ENCODE assay signal across 8 cellular contexts in the genomic region with DNA sequence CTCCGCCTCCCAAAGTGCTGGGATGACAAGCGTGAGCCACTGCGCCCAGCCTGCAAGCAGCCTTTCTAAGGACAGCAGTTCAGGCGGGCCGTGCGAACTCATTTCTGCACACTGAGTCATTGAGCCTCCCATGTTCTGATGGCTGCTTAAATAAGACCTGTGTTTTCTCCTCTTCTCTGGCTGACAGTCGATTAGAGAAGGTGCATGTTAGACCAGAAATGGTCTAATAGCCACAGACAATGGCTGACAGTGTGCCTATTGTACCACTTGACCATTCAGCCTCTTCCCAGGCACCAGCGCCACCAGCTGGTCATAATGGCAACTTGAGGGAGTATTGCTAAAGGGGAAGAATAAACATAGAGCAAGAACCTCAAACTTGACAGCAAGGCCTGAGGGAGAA.
DNase-seq lines count a peak whose midpoint lies in the region; ATAC-seq and TF ChIP-seq lines count a peak whose summit lies in the region.

No MANE protein-coding gene starts in this region.

- no peaks in the 10 kb centered on the region for H3K9me3 Mint-ChIP-seq in nephron progenitor cell

- peaks cover 3% of the 10 kb centered on the region for H3K27me3 Mint-ChIP-seq in nephron progenitor cell (ENCODE audit: low read depth, poor library complexity)

- H3K4me3 ChIP-seq in epithelial cell of esophagus (ENCODE audit: low read length) (no peak overlapping the region), coronary artery (no peak overlapping the region)

- H3K36me3 Mint-ChIP-seq in nephron progenitor cell (ENCODE audit: low read depth) = no peaks in the 10 kb centered on the region

- H3K4me3 Mint-ChIP-seq in nephron progenitor cell = no peak overlapping the region

- TF ChIP-seq CTCF in epithelial cell of esophagus (IDR thresholded peaks at IDR 0.05; ENCODE audit: insufficient read depth, low read depth, low read length, missing control alignments) = peak; percentile 37
- peak; percentile 36 for TF ChIP-seq CTCF in nephron progenitor cell (IDR thresholded peaks at IDR 0.05)
- no peak for TF ChIP-seq CTCF in coronary artery (IDR thresholded peaks at IDR 0.05)

- DNase-seq in activated T-cell treated with anti-CD3 and anti-CD28 coated beads for 48 hours (ENCODE audit: low read depth) (peak; percentile 22), activated T-cell treated with anti-CD3 and anti-CD28 coated beads for 4 hours (no peak), SHP77 treated with DMSO at 0.1 percent for 48 hours (lab: John Stamatoyannopoulos, UW) (peak; percentile 62), epithelial cell of esophagus (ENCODE audit: low read depth) (peak; percentile 26), nephron progenitor cell (peak; percentile 45), coronary artery (ENCODE audit: low spot score) (no peak)

- peaks cover 8% of the 10 kb centered on the region for H3K4me1 Mint-ChIP-seq in nephron progenitor cell

- no peak overlapping the region for H3K27ac ChIP-seq in coronary artery

- H3K27ac Mint-ChIP-seq in nephron progenitor cell = no peak overlapping the region

- ATAC-seq in HG03432 (IDR thresholded peaks at IDR 0.05; ENCODE audit: unreplicated experiment) = peak; percentile 67
- no peak for ATAC-seq in HG03139 (IDR thresholded peaks at IDR 0.05; ENCODE audit: unreplicated experiment)

Comparison
In these comparisons a context has a peak if more than half of its experiments do, and no peak if none do; other contexts are left out.
1. DNase-seq: peak in activated T-cell treated with anti-CD3 and anti-CD28 coated beads for 48 hours (single experiment), SHP77 treated with DMSO at 0.1 percent for 48 hours (single experiment), epithelial cell of esophagus (single experiment) and nephron progenitor cell (single experiment); none in activated T-cell treated with anti-CD3 and anti-CD28 coated beads for 4 hours (single experiment) and coronary artery (single experiment).